ENCODE assay signal across 20 cellular contexts in the genomic region with DNA sequence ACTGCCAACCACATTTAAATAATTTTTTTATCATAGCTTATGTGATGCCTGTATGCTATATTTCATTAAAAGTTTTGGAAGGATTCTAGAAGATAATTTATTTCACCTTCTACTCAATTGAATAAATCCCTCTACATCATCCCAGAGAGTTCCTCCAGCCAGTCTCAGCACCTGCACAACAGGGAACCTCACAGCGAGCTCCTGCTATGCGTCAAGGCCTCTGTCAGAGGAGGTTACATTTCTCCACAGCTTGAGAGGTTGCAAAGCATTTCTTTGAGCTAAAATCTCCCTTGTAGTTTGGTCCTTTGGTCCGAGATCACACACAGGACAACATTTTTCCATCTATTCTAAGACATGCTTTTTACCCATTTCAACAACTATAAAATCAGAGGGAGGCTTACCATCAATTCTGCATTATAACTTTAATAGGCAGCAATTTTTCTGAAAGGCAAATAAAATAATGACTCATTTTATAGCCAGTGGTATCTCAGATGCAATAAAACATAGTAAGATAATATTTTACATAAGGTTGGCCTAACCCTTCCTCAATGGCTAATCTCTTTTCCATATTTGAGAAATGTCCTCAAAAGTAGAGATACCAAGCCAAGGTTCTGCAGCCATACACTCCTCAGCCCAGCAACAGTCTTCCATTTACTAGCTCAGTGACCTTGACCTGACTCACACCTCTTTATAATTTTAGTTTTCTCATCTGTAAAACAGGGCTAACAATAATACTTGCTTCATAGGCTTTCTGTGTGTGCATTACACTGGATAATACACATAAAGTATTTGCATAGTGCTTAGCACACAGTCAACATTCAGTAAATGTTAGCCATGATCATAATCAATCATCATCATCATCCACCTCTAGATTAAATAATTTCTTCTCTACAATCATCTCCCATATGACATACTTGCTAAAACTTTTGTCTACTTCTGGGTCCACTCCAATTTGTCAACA.
DNase-seq lines count a peak whose midpoint lies in the region; ATAC-seq, FAIRE-seq and TF ChIP-seq lines count a peak whose summit lies in the region.
"Had no signal": no experiment of that assay in that cellular context is flagged by ENCODE, and none has a peak within 500 bp of the region (broad histone marks: within the 10 kb centered on the region; RNA-seq: fewer than 3 reads in every experiment).

No MANE protein-coding gene starts in this region.

- no peak overlapping the region for H3K4me3 Mint-ChIP-seq in MCF 10A (ENCODE audit: unreplicated experiment)

- no peaks in the 10 kb centered on the region for H3K9me3 ChIP-seq in colonic mucosa
- no peaks in the 10 kb centered on the region for H3K9me3 ChIP-seq in gastrocnemius medialis

- no peak for TF ChIP-seq CTCF in colonic mucosa (IDR thresholded peaks at IDR 0.05)
- TF ChIP-seq CTCF in MCF 10A (IDR thresholded peaks at IDR 0.05; ENCODE audit: unreplicated experiment): no peak
- TF ChIP-seq CTCF in gastrocnemius medialis (IDR thresholded peaks at IDR 0.05 in 4 of 5, conservative IDR thresholded peaks at IDR 0.05 in 1 of 5): no peak

- H3K27me3 Mint-ChIP-seq in MCF 10A (ENCODE audit: insufficient read depth, unreplicated experiment): no peaks in the 10 kb centered on the region

- TF ChIP-seq POLR2A in H54 (IDR thresholded peaks at IDR 0.05; ENCODE audit: low read depth, low read length) (no peak), gastrocnemius medialis (IDR thresholded peaks at IDR 0.05) (no peak)

- H3K9ac ChIP-seq in colonic mucosa (ENCODE audit: low read depth in 2 of 2, low read length in 2 of 2): no peak overlapping the region

- DNase-seq in H54 (ENCODE audit: insufficient read length, low spot score) (no peak), LoVo (ENCODE audit: low spot score) (peak; percentile 45), colonic mucosa (no peak), MCF 10A (ENCODE audit: unreplicated experiment) (no peak), gastrocnemius medialis (no peak), SW 1271 (lab: John Stamatoyannopoulos, UW) (no peak)
- no peak for DNase-seq in stimulated activated naive CD4-positive, alpha-beta T cell treated with Interleukin-2 at 50 U/mL for 16 hours (lab: John Stamatoyannopoulos, UW)
- DNase-seq: ACHN; HCEC 1CT; MV-4-11; NCI-H187 treated with DMSO at 0.1 percent for 48 hours; NCI-H345; NCI-H524 treated with DMSO at 0.1 percent for 48 hours; NK-92 treated with Interleukin-12 subunit alpha and Interleukin-12 subunit beta, amount 100 ng/mL, for 24 hours; Right ventricle myocardium superior had no signal

- H3K27me3 ChIP-seq in colonic mucosa: no peaks in the 10 kb centered on the region
- no peaks in the 10 kb centered on the region for H3K27me3 ChIP-seq in gastrocnemius medialis

- H3K4me3 ChIP-seq in colonic mucosa (no peak overlapping the region), gastrocnemius medialis (no peak overlapping the region)
- H3K4me3 ChIP-seq: K562, SK-N-MC had no signal

- BruUV-seq in MCF 10A (replicated peaks; lab: Mats Ljungman, UMichigan): no TSS peak

- H3K27ac ChIP-seq in colonic mucosa (peak overlapping the region; percentile 8), gastrocnemius medialis (no peak overlapping the region)
- H3K27ac ChIP-seq: C4-2B, SK-N-MC had no signal

- CTCF ChIA-PET in MCF 10A (lab: Yijun Ruan, JAX): interaction anchor here (0.7 kb wide), 1 partner anchor 13 kb away, joined by 3 read pairs; no protein-coding TSS in a partner anchor

- no peak overlapping the region for H3K27ac Mint-ChIP-seq in MCF 10A (ENCODE audit: low read depth, unreplicated experiment)

- POLR2A ChIA-PET in MCF 10A (lab: Yijun Ruan, JAX): no interaction called here

- no peaks in the 10 kb centered on the region for H3K4me1 Mint-ChIP-seq in MCF 10A (ENCODE audit: insufficient read depth, unreplicated experiment)

- intact Hi-C loops in colonic mucosa (cut with DNase I): no loop called here
- intact Hi-C loops in MCF 10A (cut with micrococcal nuclease): no loop called here
- intact Hi-C loops in gastrocnemius medialis (cut with DNase I; ENCODE audit: low total_unique reads): loop anchor here (10.0 kb wide), 1 partner anchor 573 kb away; the partner anchor contains the start of gene IMMP2L

- H3K4me1 ChIP-seq in colonic mucosa (no peaks in the 10 kb centered on the region), gastrocnemius medialis (peaks cover 24 to 27% of the 10 kb centered on the region in 2 donors)

- in situ Hi-C loops in gastrocnemius medialis (cut with MboI; ENCODE audit: low sequenced_read_pairs in 4 of 4): no loop called here

- H3K36me3 ChIP-seq in colonic mucosa: no peaks in the 10 kb centered on the region
- no peaks in the 10 kb centered on the region for H3K36me3 ChIP-seq in gastrocnemius medialis

- ATAC-seq in gastrocnemius medialis: no peak
- ATAC-seq: K562 had no signal

- H3K9me3 Mint-ChIP-seq in MCF 10A (ENCODE audit: unreplicated experiment): no peaks in the 10 kb centered on the region

- H3K36me3 Mint-ChIP-seq in MCF 10A (ENCODE audit: insufficient read depth, unreplicated experiment): peaks cover 6% of the 10 kb centered on the region

- FAIRE-seq in H54 (lab: Jason Lieb, UNC) (peak; percentile 23), islet of Langerhans (lab: Jason Lieb, UNC) (peak; percentile 79)
- FAIRE-seq: G401.6, K562 had no signal
